ENCODE assay signal across 13 cellular contexts in the genomic region with DNA sequence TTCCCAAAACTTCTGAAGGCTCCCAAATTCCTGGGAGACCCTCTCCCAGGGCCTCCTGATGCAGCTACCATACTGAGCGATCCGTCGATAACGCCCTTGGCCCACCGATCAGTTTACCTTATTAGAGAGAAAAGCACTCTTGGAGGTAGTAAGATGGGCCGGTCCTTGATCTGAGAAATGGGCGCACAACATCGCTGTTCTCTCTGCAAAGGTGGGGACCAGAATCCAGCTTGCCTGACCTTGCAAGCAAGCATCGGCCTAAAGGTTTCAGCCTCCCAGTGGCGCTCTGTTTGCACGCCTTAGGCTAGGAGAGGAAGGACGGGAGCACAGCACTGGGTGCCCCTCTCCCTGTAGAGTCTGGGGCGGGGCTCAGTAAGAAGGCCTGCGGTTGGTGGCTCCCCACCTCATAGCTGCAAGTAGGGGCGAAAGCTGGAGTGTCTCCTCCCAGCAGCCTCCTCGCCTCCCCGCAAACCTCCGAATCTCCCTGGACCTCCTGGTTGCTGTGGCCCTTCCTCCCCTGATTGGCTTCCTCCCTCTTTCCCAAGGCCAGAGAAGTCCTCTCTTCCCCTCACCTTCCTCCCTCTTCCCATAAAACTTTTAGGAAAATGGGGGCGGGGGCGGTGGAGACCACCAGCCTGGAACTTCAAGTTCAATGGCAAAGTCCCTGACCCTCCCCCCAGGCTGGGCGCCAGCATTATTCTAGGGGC. TPM values are rescaled to one million over a fixed set of nuclear protein-coding genes. Genes with fewer than 3 reads are reported as not detected.
DNase-seq lines count a peak whose midpoint lies in the region; ATAC-seq and TF ChIP-seq lines count a peak whose summit lies in the region.
"Had no signal": no experiment of that assay in that cellular context is flagged by ENCODE, and none has a peak within 500 bp of the region (broad histone marks: within the 10 kb centered on the region; RNA-seq: fewer than 3 reads in every experiment).

A gene (minus strand): TSS at position 318 of the 707 bp plus-strand sequence. CDS start 126 bp downstream, at position 192.

- H3K27me3 Mint-ChIP-seq in activated CD4-positive, alpha-beta T cell treated with anti-CD3 and anti-CD28 coated beads for 36 hours = peaks cover 89% of the 10 kb centered on the region

- no peak for TF ChIP-seq CTCF in fibroblast of villous mesenchyme (IDR thresholded peaks at IDR 0.05; ENCODE audit: insufficient read depth, low read depth, low read length)
- no peak for TF ChIP-seq CTCF in adrenal gland (IDR thresholded peaks at IDR 0.05)

- POLR2A ChIA-PET in activated CD4-positive, alpha-beta T cell treated with anti-CD3 and anti-CD28 coated beads for 36 hours (lab: Charles Lee) = no interaction called here

- H3K4me1 ChIP-seq in rectal smooth muscle tissue (ENCODE audit: control insufficient read depth, insufficient read depth, low read length) (no peaks in the 10 kb centered on the region), adrenal gland (replicated peaks in 1 of 2) (peaks cover 0 to 6% of the 10 kb centered on the region in 2 donors)

- TF ChIP-seq POLR2A in adrenal gland (IDR thresholded peaks at IDR 0.05) = no peak

- H3K27me3 ChIP-seq in rectal smooth muscle tissue (ENCODE audit: control insufficient read depth, insufficient read depth, low read length) (peaks cover 60% of the 10 kb centered on the region), adrenal gland (peaks cover 98% of the 10 kb centered on the region)

- peaks cover 3% of the 10 kb centered on the region for H3K36me3 Mint-ChIP-seq in activated CD4-positive, alpha-beta T cell treated with anti-CD3 and anti-CD28 coated beads for 36 hours (ENCODE audit: low read depth)

- peak within 1 kb of the TSS; percentile 35 for H3K9ac ChIP-seq in rectal smooth muscle tissue (ENCODE audit: low read length)

- no peaks in the 10 kb centered on the region for H3K36me3 ChIP-seq in rectal smooth muscle tissue (ENCODE audit: control insufficient read depth, insufficient read depth, low read length)
- H3K36me3 ChIP-seq in adrenal gland (replicated peaks in 1 of 2) = no peaks in the 10 kb centered on the region
- H3K36me3 ChIP-seq: tibial artery had no signal

- no peaks in the 10 kb centered on the region for H3K9me3 ChIP-seq in adrenal gland (replicated peaks in 1 of 3)
- H3K9me3 ChIP-seq: tibial artery had no signal

- H3K4me1 Mint-ChIP-seq in activated CD4-positive, alpha-beta T cell treated with anti-CD3 and anti-CD28 coated beads for 36 hours = peaks cover 35% of the 10 kb centered on the region

- intact Hi-C loops in activated CD4-positive, alpha-beta T cell treated with anti-CD3 and anti-CD28 coated beads for 36 hours (cut with DNase I, micrococcal nuclease) = loop anchor here (5.0 to 10.0 kb wide), 4 partner anchors 50 to 772 kb away; a partner anchor contains a TSS
- intact Hi-C loops in adrenal gland (cut with DNase I) (loop anchor here (5.0 kb wide), 2 partner anchors 45 to 70 kb away; no protein-coding TSS in a partner anchor), Right ventricle myocardium inferior (cut with DNase I) (no loop called here)

- no peak for ATAC-seq in activated CD4-positive, alpha-beta T cell treated with anti-CD3 and anti-CD28 coated beads for 36 hours
- ATAC-seq in GM21390 (IDR thresholded peaks at IDR 0.05; ENCODE audit: unreplicated experiment) (no peak), Right ventricle myocardium inferior (no peak)
- ATAC-seq: K562, Panc1 had no signal

- H3K4me3 ChIP-seq in fibroblast of villous mesenchyme (ENCODE audit: low read depth, low read length) (peak within 1 kb of the TSS; percentile 40), rectal smooth muscle tissue (ENCODE audit: low read length) (peak within 1 kb of the TSS; percentile 55), adrenal gland (no peak within 1 kb of the TSS)
- H3K4me3 ChIP-seq: K562, tibial artery had no signal

- no peak within 1 kb of the TSS for H3K27ac ChIP-seq in rectal smooth muscle tissue (ENCODE audit: low read depth, low read length)
- H3K27ac ChIP-seq in adrenal gland = no peak within 1 kb of the TSS
- H3K27ac ChIP-seq: tibial artery had no signal

- H3K4me3 Mint-ChIP-seq in activated CD4-positive, alpha-beta T cell treated with anti-CD3 and anti-CD28 coated beads for 36 hours = peak within 1 kb of the TSS; percentile 42

- WGBS in adrenal gland, 4 donors = 8 to 12% (median 9%) methylated on average over 20 to 21 of the region's 21 CpGs

- peak; percentile 18 for DNase-seq in activated CD4-positive, alpha-beta T cell treated with anti-CD3 and anti-CD28 coated beads for 36 hours
- DNase-seq in activated CD4-positive, alpha-beta T cell treated with anti-CD3 and anti-CD28 coated beads for 4 hours = no peak
- DNase-seq in NCI-H510A treated with DMSO at 0.1 percent for 48 hours (lab: John Stamatoyannopoulos, UW) = peak; percentile 81
- DNase-seq in fibroblast of villous mesenchyme (ENCODE audit: low read depth) = no peak
- DNase-seq in adrenal gland = no peak
- no peak for DNase-seq in Right ventricle myocardium inferior (ENCODE audit: missing footprints)
- DNase-seq: ACHN, NCI-H2171 treated with DMSO at 0.1 percent for 48 hours, tibial artery had no signal

- H3K9me3 Mint-ChIP-seq in activated CD4-positive, alpha-beta T cell treated with anti-CD3 and anti-CD28 coated beads for 36 hours (ENCODE audit: low read depth) = no peaks in the 10 kb centered on the region

- CTCF ChIA-PET in activated CD4-positive, alpha-beta T cell treated with anti-CD3 and anti-CD28 coated beads for 36 hours (lab: Charles Lee) = interaction anchor here (0.6 to 3.7 kb wide), 8 partner anchors 21 to 156 kb away, joined by 3 to 45 read pairs (median 10); no protein-coding TSS in a partner anchor

- H3K27ac Mint-ChIP-seq in activated CD4-positive, alpha-beta T cell treated with anti-CD3 and anti-CD28 coated beads for 36 hours = no peak within 1 kb of the TSS

RNA-seq across cellular contexts. Expression of the gene that starts here (rescaled TPM):
- not detected for total RNA-seq in activated CD4-positive, alpha-beta T cell treated with anti-CD3 and anti-CD28 coated beads for 36 hours
- not detected in 2 replicates for total RNA-seq in fibroblast of villous mesenchyme
- total RNA-seq in adrenal gland = not detected
- 1 to 10 TPM in 1 of 3 donors, not detected in 2; 2.7 TPM for polyA plus RNA-seq in adrenal gland
- not detected for total RNA-seq in Right ventricle myocardium inferior
- total RNA-seq: K562 had no signal
- polyA plus RNA-seq: K562 had no signal

Comparison
In these comparisons a context has a peak if more than half of its experiments do, and no peak if none do; other contexts are left out.
1. Peak in DNase-seq in activated CD4-positive, alpha-beta T cell treated with anti-CD3 and anti-CD28 coated beads for 36 hours; RNA of the gene not detected or under 1 TPM.
2. H3K4me3 ChIP-seq: peak in fibroblast of villous mesenchyme (single experiment) and rectal smooth muscle tissue (single experiment); none in adrenal gland (0 of 4).